ENCODE assay signal across 9 cellular contexts in genomic region chr11:12079726-12080556, GRCh38. TPM values are rescaled to one million over a fixed set of nuclear protein-coding genes. Genes with fewer than 3 reads are reported as not detected.
A peak's percentile ranks its signal among the peaks of the same experiment; 100 is the strongest.
DNase-seq lines count a peak whose midpoint lies in the region; ATAC-seq and TF ChIP-seq lines count a peak whose summit lies in the region.
"Had no signal": no experiment of that assay in that cellular context is flagged by ENCODE, and none has a peak within 500 bp of the region (broad histone marks: within the 10 kb centered on the region; RNA-seq: fewer than 3 reads in every experiment).

No MANE protein-coding gene starts in this region.

- DNase-seq in HFF-Myc (ENCODE audit: extremely low read depth, low read depth): peak; percentile 88
- peak; percentile 97 for DNase-seq in islet precursor cell
- DNase-seq in stromal cell of bone marrow (ENCODE audit: low read depth): peak; percentile 99
- DNase-seq in NCI-H2029 (lab: John Stamatoyannopoulos, UW): no peak
- DNase-seq in stimulated activated CD4-positive, alpha-beta T cell treated with anti-CD3 and anti-CD28 coated beads, Interleukin-4, amount 100 ng/mL, for 24 hours: no peak
- no peak for DNase-seq in pons (ENCODE audit: low spot score)
- DNase-seq: NCI-H748 treated with DMSO at 0.1 percent for 48 hours had no signal

- H3K27ac Mint-ChIP-seq in brain: peak overlapping the region in 4 of 5 experiments; percentile 66 to 77 (median 72)

- peak overlapping the region in 1 of 5 experiments; percentile 10 for H3K4me3 Mint-ChIP-seq in brain

- no peak overlapping the region for H3K4me3 ChIP-seq in HFF-Myc (replicated peaks; ENCODE audit: low read depth, low read length)

- H3K27me3 Mint-ChIP-seq in brain: no peaks in the 10 kb centered on the region

- peaks cover 29% of the 10 kb centered on the region for H3K4me1 Mint-ChIP-seq in brain

- H3K9me3 Mint-ChIP-seq in brain: peaks cover 4 to 18% (median 5%) of the 10 kb centered on the region in 5 experiments

- H3K36me3 Mint-ChIP-seq in brain: no peaks in the 10 kb centered on the region

- no peak for ATAC-seq in HG03442 (IDR thresholded peaks at IDR 0.05; ENCODE audit: unreplicated experiment)

- no peak for TF ChIP-seq CTCF in HFF-Myc (IDR thresholded peaks at IDR 0.05; ENCODE audit: low read depth, low read length, missing control alignments)
- TF ChIP-seq CTCF in brain (conservative IDR thresholded peaks at IDR 0.05): no peak

RNA-seq across cellular contexts. Expression of gene MICAL2, which starts 30.4 kb away (rescaled TPM):
- polyA plus RNA-seq in brain (ENCODE audit: insufficient read depth, low read depth, low replicate concordance): 62.9 TPM

Comparison
In these comparisons a context has a peak if more than half of its experiments do, and no peak if none do; other contexts are left out.
1. DNase-seq: peak in HFF-Myc (single experiment), islet precursor cell (single experiment) and stromal cell of bone marrow (single experiment); none in NCI-H2029 (single experiment), stimulated activated CD4-positive, alpha-beta T cell treated with anti-CD3 and anti-CD28 coated beads, Interleukin-4, amount 100 ng/mL, for 24 hours (single experiment) and pons (single experiment).